9 cellular contexts compared by ENCODE assay signal in genomic region chr19:14476663-14477401, GRCh38. TPM values are rescaled to one million over a fixed set of nuclear protein-coding genes. Genes with fewer than 3 reads are reported as not detected.
A peak's percentile ranks its signal among the peaks of the same experiment; 100 is the strongest.
DNase-seq lines count a peak whose midpoint lies in the region; ATAC-seq and TF ChIP-seq lines count a peak whose summit lies in the region.
"Had no signal": no experiment of that assay in that cellular context is flagged by ENCODE, and none has a peak within 500 bp of the region (broad histone marks: within the 10 kb centered on the region; RNA-seq: fewer than 3 reads in every experiment).

No MANE protein-coding gene starts in this region.

- H3K4me1 Mint-ChIP-seq in effector memory CD8-positive, alpha-beta T cell (ENCODE audit: low read depth in 2 of 2), result peaks cover 30 to 41% of the 10 kb centered on the region in 2 donors
- H3K4me1 Mint-ChIP-seq in osteocyte (ENCODE audit: unreplicated experiment), result peaks cover 37% of the 10 kb centered on the region

- peak overlapping the region; percentile 51 to 94 for H3K27ac Mint-ChIP-seq in effector memory CD8-positive, alpha-beta T cell
- H3K27ac Mint-ChIP-seq in osteocyte (ENCODE audit: unreplicated experiment), result peak overlapping the region; percentile 87

- H3K4me3 Mint-ChIP-seq in effector memory CD8-positive, alpha-beta T cell, result peak overlapping the region in 1 of 2 donors; percentile 45
- peak overlapping the region; percentile 12 for H3K4me3 Mint-ChIP-seq in osteocyte (ENCODE audit: unreplicated experiment)

- peaks cover 21 to 45% of the 10 kb centered on the region in 2 donors for H3K27me3 Mint-ChIP-seq in effector memory CD8-positive, alpha-beta T cell
- no peaks in the 10 kb centered on the region for H3K27me3 Mint-ChIP-seq in osteocyte (ENCODE audit: unreplicated experiment)

- no peak for TF ChIP-seq CTCF in osteocyte (IDR thresholded peaks at IDR 0.05)

- H3K9me3 Mint-ChIP-seq in effector memory CD8-positive, alpha-beta T cell, result no peaks in the 10 kb centered on the region
- no peaks in the 10 kb centered on the region for H3K9me3 Mint-ChIP-seq in osteocyte (ENCODE audit: unreplicated experiment)

- H3K36me3 Mint-ChIP-seq in effector memory CD8-positive, alpha-beta T cell (ENCODE audit: insufficient read depth), result peaks cover 11% of the 10 kb centered on the region
- H3K36me3 Mint-ChIP-seq in osteocyte (ENCODE audit: unreplicated experiment), result peaks cover 9% of the 10 kb centered on the region

- ATAC-seq in effector memory CD8-positive, alpha-beta T cell (replicated peaks), result peak; percentile 60
- ATAC-seq in HG03139 (IDR thresholded peaks at IDR 0.05; ENCODE audit: unreplicated experiment) (no peak), HG03520 (IDR thresholded peaks at IDR 0.05; ENCODE audit: unreplicated experiment) (no peak)

- peak; percentile 23 for DNase-seq in activated CD8-positive, alpha-beta memory T cell treated with anti-CD3 and anti-CD28 coated beads, Interleukin-2, amount 50 U/mL, for 1 hour (ENCODE audit: extremely low read depth)
- DNase-seq in activated CD8-positive, alpha-beta memory T cell treated with anti-CD3 and anti-CD28 coated beads, Interleukin-2, amount 50 U/mL, for 48 hours, result no peak
- peak; percentile 41 for DNase-seq in NOMO-1 treated with dmso at 0.1 percent for 144 hours (lab: John Stamatoyannopoulos, UW; ENCODE audit: unreplicated experiment)
- DNase-seq in effector memory CD8-positive, alpha-beta T cell, result peak; percentile 43 to 72 (median 47)
- DNase-seq in osteocyte (ENCODE audit: extremely low spot score, unreplicated experiment), result no peak
- DNase-seq in OCI-M2 (lab: John Stamatoyannopoulos, UW; ENCODE audit: unreplicated experiment), result no peak

RNA-seq across cellular contexts. Expression of gene PTGER1, which starts 1.7 kb away (rescaled TPM):
- total RNA-seq in osteocyte, result 1.0 and 1.6 TPM in 2 replicates
- total RNA-seq: mononuclear cell had no signal

RNA-seq across cellular contexts. Expression of gene GIPC1, which starts 19.1 kb away (rescaled TPM):
- total RNA-seq in osteocyte, result 89.0 and 90.3 TPM in 2 replicates

RNA-seq across cellular contexts. Expression of gene DNAJB1, which starts 41.4 kb away (rescaled TPM):
- 80.0 and 84.6 TPM in 2 replicates for total RNA-seq in osteocyte

RNA-seq across cellular contexts. Expression of gene PKN1, which starts 43.7 kb away (rescaled TPM):
- total RNA-seq in osteocyte, result 151 and 162 TPM in 2 replicates

RNA-seq across cellular contexts. Expression of gene TECR, which starts 52.6 kb away (rescaled TPM):
- 136 and 139 TPM in 2 replicates for total RNA-seq in osteocyte

Comparison
In these comparisons a context has a peak if more than half of its experiments do, and no peak if none do; other contexts are left out.
1. DNase-seq: peak in activated CD8-positive, alpha-beta memory T cell treated with anti-CD3 and anti-CD28 coated beads, Interleukin-2, amount 50 U/mL, for 1 hour (single experiment), NOMO-1 treated with dmso at 0.1 percent for 144 hours (single experiment) and effector memory CD8-positive, alpha-beta T cell (3 of 3); none in activated CD8-positive, alpha-beta memory T cell treated with anti-CD3 and anti-CD28 coated beads, Interleukin-2, amount 50 U/mL, for 48 hours (single experiment), osteocyte (single experiment) and OCI-M2 (single experiment).